ENCODE assay signal across 31 cellular contexts in the genomic region with DNA sequence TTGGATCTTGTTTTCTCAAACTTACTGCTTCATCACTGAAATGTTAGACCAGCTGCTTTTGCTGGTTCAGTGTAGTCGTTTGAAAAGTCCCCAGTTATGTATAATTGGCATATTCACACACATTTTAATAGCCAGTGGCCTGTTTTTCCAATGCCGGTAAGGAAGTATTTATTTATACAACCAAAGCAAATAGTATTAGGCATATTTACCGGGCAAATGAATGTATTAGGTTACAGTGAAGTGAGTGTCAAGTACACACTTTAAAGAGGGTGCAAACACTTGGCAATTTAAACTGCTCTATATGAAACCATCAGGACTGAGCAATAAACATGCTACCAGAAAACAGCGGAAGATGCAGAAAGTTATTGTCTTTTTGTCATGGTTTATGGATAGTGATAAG.
A peak's percentile ranks its signal among the peaks of the same experiment; 100 is the strongest.
DNase-seq lines count a peak whose midpoint lies in the region; TF ChIP-seq lines count a peak whose summit lies in the region.
"Had no signal": no experiment of that assay in that cellular context is flagged by ENCODE, and none has a peak within 500 bp of the region (broad histone marks: within the 10 kb centered on the region; RNA-seq: fewer than 3 reads in every experiment).

No MANE protein-coding gene starts in this region.

- H3K9me3 ChIP-seq in neural progenitor cell (ENCODE audit: low read depth), result no peaks in the 10 kb centered on the region
- H3K9me3 ChIP-seq: BLaER1, mucosa of descending colon, pancreas, thoracic aorta, vagina had no signal

- no peaks in the 10 kb centered on the region for H3K27me3 Mint-ChIP-seq in neural progenitor cell (ENCODE audit: insufficient read depth, low read depth)
- H3K27me3 Mint-ChIP-seq: activated naive CD4-positive, alpha-beta T cell treated with anti-CD3 and anti-CD28 coated beads, Interleukin-2, amount 50 U/mL, for 24 hours; activated T-helper 17 cell treated with anti-CD3 and anti-CD28 coated beads, Interleukin-2, amount 50 U/mL, for 72 hours had no signal

- no peak for TF ChIP-seq CTCF in neural progenitor cell (IDR thresholded peaks at IDR 0.05)

- no peaks in the 10 kb centered on the region for H3K79me2 ChIP-seq in neural progenitor cell (ENCODE audit: low read depth)

- no peaks in the 10 kb centered on the region for H3K9me3 Mint-ChIP-seq in neural progenitor cell
- H3K9me3 Mint-ChIP-seq: activated T-helper 17 cell treated with anti-CD3 and anti-CD28 coated beads, Interleukin-2, amount 50 U/mL, for 72 hours; nephron had no signal

- TF ChIP-seq POLR2A in erythroblast (IDR thresholded peaks at IDR 0.05; ENCODE audit: low read length), result no peak

- H3K36me3 ChIP-seq in neural progenitor cell, result no peaks in the 10 kb centered on the region
- H3K36me3 ChIP-seq: BLaER1, pancreas, right atrium auricular region, thoracic aorta, vagina had no signal

- H4K20me1 ChIP-seq in neural progenitor cell (ENCODE audit: low read depth), result no peaks in the 10 kb centered on the region
- H4K20me1 ChIP-seq: BLaER1 had no signal

- H3K36me3 Mint-ChIP-seq in neural progenitor cell, result no peaks in the 10 kb centered on the region
- H3K36me3 Mint-ChIP-seq: activated naive CD4-positive, alpha-beta T cell treated with anti-CD3 and anti-CD28 coated beads, Interleukin-2, amount 50 U/mL, for 24 hours had no signal

- no peaks in the 10 kb centered on the region for H3F3A ChIP-seq in neural progenitor cell (ENCODE audit: low read depth)

- H3K27ac ChIP-seq in neural progenitor cell, result no peak overlapping the region
- H3K27ac ChIP-seq: BLaER1, pancreas, right atrium auricular region, thoracic aorta, vagina had no signal

- H3K4me1 ChIP-seq in neural progenitor cell, result no peaks in the 10 kb centered on the region
- H3K4me1 ChIP-seq: BLaER1, pancreas, right atrium auricular region, vagina had no signal

- no peak overlapping the region for H2AFZ ChIP-seq in neural progenitor cell (replicated peaks)

- no peaks in the 10 kb centered on the region for H3K27me3 ChIP-seq in neural progenitor cell
- H3K27me3 ChIP-seq: BLaER1, pancreas, right atrium auricular region, vagina had no signal

- no peak overlapping the region for H3K4me3 ChIP-seq in neural progenitor cell
- H3K4me3 ChIP-seq: BLaER1, lung, mucosa of descending colon, pancreas, right atrium auricular region, thoracic aorta, vagina had no signal

- H3K9ac ChIP-seq in neural progenitor cell, result no peak overlapping the region
- H3K9ac ChIP-seq: BLaER1 had no signal

- H3K27ac Mint-ChIP-seq in neural progenitor cell, result no peak overlapping the region
- H3K27ac Mint-ChIP-seq: activated naive CD4-positive, alpha-beta T cell treated with anti-CD3 and anti-CD28 coated beads, Interleukin-2, amount 50 U/mL, for 24 hours; activated T-helper 17 cell treated with anti-CD3 and anti-CD28 coated beads, Interleukin-2, amount 50 U/mL, for 72 hours; nephron had no signal

- DNase-seq in DMS153 treated with DMSO at 0.1 percent for 48 hours (lab: John Stamatoyannopoulos, UW; ENCODE audit: unreplicated experiment) (peak; percentile 41), NCI-H1105 treated with DMSO at 0.1 percent for 48 hours (lab: John Stamatoyannopoulos, UW) (peak; percentile 83), NCI-H345 treated with DMSO at 0.1 percent for 48 hours (lab: John Stamatoyannopoulos, UW; ENCODE audit: unreplicated experiment) (peak; percentile 25), SHP77 treated with DMSO at 0.1 percent for 48 hours (lab: John Stamatoyannopoulos, UW) (peak; percentile 26), NCI-H526 (lab: John Stamatoyannopoulos, UW) (no peak), erythroblast (lab: John Stamatoyannopoulos, UW) (no peak), neural progenitor cell (ENCODE audit: low spot score) (no peak), KBM-7 (no peak)
- DNase-seq: activated CD4-positive, alpha-beta T cell treated with anti-CD3 and anti-CD28 coated beads, Interleukin-2, amount 50 U/mL, for 48 hours; activated CD4-positive, CD25-positive, alpha-beta regulatory T cell; activated CD8-positive, alpha-beta memory T cell treated with anti-CD3 and anti-CD28 coated beads, Interleukin-2, amount 50 U/mL, for 4 hours; anterior cingulate cortex; IMR-90; islet precursor cell; mucosa of descending colon; NCI-H1436 treated with DMSO at 0.1 percent for 48 hours; NCI-H524; OCI-M1; pancreas; Right ventricle myocardium superior; stimulated activated CD4-positive, alpha-beta T cell treated with anti-CD3 and anti-CD28 coated beads, Interleukin-4, amount 100 ng/mL, for 24 hours; stimulated activated naive CD4-positive, alpha-beta T cell; T1000 had no signal

- no peak overlapping the region for H3K4me2 ChIP-seq in neural progenitor cell
- H3K4me2 ChIP-seq: BLaER1 had no signal

- in situ Hi-C loops in KBM-7 (cut with MboI; ENCODE audit: low pct_unique_long_range_greater_than_20kb, low sequenced_read_pairs), result no loop called here

- peaks cover 23% of the 10 kb centered on the region for H3K4me1 Mint-ChIP-seq in neural progenitor cell
- H3K4me1 Mint-ChIP-seq: activated naive CD4-positive, alpha-beta T cell treated with anti-CD3 and anti-CD28 coated beads, Interleukin-2, amount 50 U/mL, for 24 hours; activated T-helper 17 cell treated with anti-CD3 and anti-CD28 coated beads, Interleukin-2, amount 50 U/mL, for 72 hours; nephron had no signal

- H3K4me3 Mint-ChIP-seq in neural progenitor cell, result no peak overlapping the region
- H3K4me3 Mint-ChIP-seq: activated naive CD4-positive, alpha-beta T cell treated with anti-CD3 and anti-CD28 coated beads, Interleukin-2, amount 50 U/mL, for 24 hours; activated T-helper 17 cell treated with anti-CD3 and anti-CD28 coated beads, Interleukin-2, amount 50 U/mL, for 72 hours; nephron had no signal

Comparison
In these comparisons a context has a peak if more than half of its experiments do, and no peak if none do; other contexts are left out.
1. DNase-seq: peak in DMS153 treated with DMSO at 0.1 percent for 48 hours (single experiment), NCI-H1105 treated with DMSO at 0.1 percent for 48 hours (single experiment), NCI-H345 treated with DMSO at 0.1 percent for 48 hours (single experiment) and SHP77 treated with DMSO at 0.1 percent for 48 hours (single experiment); none in NCI-H526 (0 of 2), erythroblast (0 of 2), neural progenitor cell (single experiment) and KBM-7 (single experiment).